ENCODE assay signal across 8 cellular contexts in the genomic region with DNA sequence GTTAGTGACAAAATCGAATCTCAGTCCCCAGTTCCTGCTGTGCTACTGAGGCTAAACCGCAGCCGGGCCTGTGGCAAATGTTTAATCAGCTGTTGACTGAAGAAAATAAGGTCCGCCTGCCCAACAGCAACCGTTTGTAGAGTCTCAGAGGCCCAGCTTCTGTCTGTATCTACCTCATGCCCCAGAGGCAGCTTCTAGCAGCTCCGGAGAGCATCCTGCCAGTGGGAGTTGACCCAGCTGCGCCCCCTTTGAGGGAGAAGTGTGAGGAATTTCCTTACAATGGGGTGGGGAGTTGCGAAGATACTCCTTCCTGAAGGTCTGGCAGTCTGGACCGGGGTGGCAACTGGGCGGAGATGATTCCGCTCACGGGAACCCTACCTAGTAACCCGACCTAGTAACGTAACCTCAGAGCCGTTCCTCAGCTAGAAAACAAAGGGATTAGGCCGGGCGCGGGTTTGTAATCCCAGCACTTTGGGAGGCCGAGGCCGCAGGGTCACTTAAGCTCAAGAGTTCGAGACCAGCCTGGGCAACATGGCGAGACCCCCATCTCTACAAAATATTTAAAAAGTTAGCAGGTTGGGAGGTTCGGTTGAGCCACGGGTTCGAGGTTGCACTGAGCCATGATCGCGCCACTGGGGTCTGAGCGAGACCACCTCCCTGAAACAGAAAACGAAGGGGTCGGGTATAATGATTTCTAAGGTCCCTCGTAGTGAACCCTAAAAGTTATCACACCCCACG. TPM values are rescaled to one million over a fixed set of nuclear protein-coding genes. Genes with fewer than 3 reads are reported as not detected.
DNase-seq lines count a peak whose midpoint lies in the region; ATAC-seq and TF ChIP-seq lines count a peak whose summit lies in the region.

No MANE protein-coding gene starts in this region.

- no peaks in the 10 kb centered on the region for H3K36me3 Mint-ChIP-seq in activated CD4-positive, alpha-beta T cell treated with anti-CD3 and anti-CD28 coated beads, Interleukin-2, amount 10 ng/mL, durations not matched to agents 7 days and 5 days (ENCODE audit: low read depth)

- no peak for TF ChIP-seq EP300 in transverse colon (IDR thresholded peaks at IDR 0.05; ENCODE audit: low read depth)

- H3K4me3 Mint-ChIP-seq in activated CD4-positive, alpha-beta T cell treated with anti-CD3 and anti-CD28 coated beads, Interleukin-2, amount 10 ng/mL, durations not matched to agents 7 days and 5 days, result peak overlapping the region; percentile 77

- ATAC-seq in mucosa of descending colon (peak; percentile 40), GM21526 (IDR thresholded peaks at IDR 0.05; ENCODE audit: low FRiP score, unreplicated experiment) (no peak)

- TF ChIP-seq CTCF in mucosa of descending colon (IDR thresholded peaks at IDR 0.05) (no peak), transverse colon (IDR thresholded peaks at IDR 0.05) (peak in 1 of 5 experiments; percentile 7)

- CTCF ChIA-PET in activated CD4-positive, alpha-beta T cell treated with anti-CD3 and anti-CD28 coated beads, Interleukin-2, amount 10 ng/mL, durations not matched to agents 7 days and 5 days (lab: Charles Lee), result interaction anchor here (0.6 to 1.8 kb wide), 8 partner anchors 9 to 56 kb away, joined by 3 to 12 read pairs (median 4); partner anchors contain the start of gene REPIN1

- no peaks in the 10 kb centered on the region for H3K9me3 Mint-ChIP-seq in activated CD4-positive, alpha-beta T cell treated with anti-CD3 and anti-CD28 coated beads, Interleukin-2, amount 10 ng/mL, durations not matched to agents 7 days and 5 days

- peak overlapping the region; percentile 80 for H3K27ac Mint-ChIP-seq in activated CD4-positive, alpha-beta T cell treated with anti-CD3 and anti-CD28 coated beads, Interleukin-2, amount 10 ng/mL, durations not matched to agents 7 days and 5 days

- TF ChIP-seq POLR2A in transverse colon (IDR thresholded peaks at IDR 0.05), result no peak

- H3K27ac ChIP-seq in epithelial cell of prostate (peak overlapping the region; percentile 40), transverse colon (peak overlapping the region; percentile 93 to 99 (median 97))

- peaks cover 62% of the 10 kb centered on the region for H3K4me1 Mint-ChIP-seq in activated CD4-positive, alpha-beta T cell treated with anti-CD3 and anti-CD28 coated beads, Interleukin-2, amount 10 ng/mL, durations not matched to agents 7 days and 5 days

- no peaks in the 10 kb centered on the region for H3K9me3 ChIP-seq in mucosa of descending colon
- no peaks in the 10 kb centered on the region for H3K9me3 ChIP-seq in transverse colon

- POLR2A ChIA-PET in activated CD4-positive, alpha-beta T cell treated with anti-CD3 and anti-CD28 coated beads, Interleukin-2, amount 10 ng/mL, durations not matched to agents 7 days and 5 days (lab: Charles Lee), result no interaction called here

- H3K27me3 ChIP-seq in transverse colon, result no peaks in the 10 kb centered on the region

- DNase-seq in DMS53 treated with DMSO at 0.1 percent for 48 hours (lab: John Stamatoyannopoulos, UW; ENCODE audit: unreplicated experiment) (peak; percentile 90), HCEC 1CT (peak; percentile 62), NCI-H345 (lab: John Stamatoyannopoulos, UW) (peak; percentile 74), epithelial cell of prostate (ENCODE audit: low read depth, low spot score) (no peak), mucosa of descending colon (peak; percentile 83 to 87 (median 84)), transverse colon (peak; percentile 80)
- peak; percentile 55 for DNase-seq in activated CD4-positive, alpha-beta T cell treated with anti-CD3 and anti-CD28 coated beads, Interleukin-2, amount 10 ng/mL, durations not matched to agents 7 days and 5 days

- in situ Hi-C loops in transverse colon (cut with MboI; ENCODE audit: low pct_ligation_motif_present in 1 of 4, low pct_unique_long_range_greater_than_20kb in 1 of 4, low sequenced_read_pairs in 3 of 4), result no loop called here

- WGBS in transverse colon (ENCODE audit: low coverage in 1 of 2), 2 donors, result 2 to 6% methylated on average over 7 to 30 of the region's 32 CpGs

- no peaks in the 10 kb centered on the region for H3K36me3 ChIP-seq in mucosa of descending colon (ENCODE audit: low read depth)
- no peaks in the 10 kb centered on the region for H3K36me3 ChIP-seq in transverse colon

- H3K4me3 ChIP-seq in mucosa of descending colon (peak overlapping the region; percentile 56), transverse colon (peak overlapping the region; percentile 60 to 81 (median 66))

- H3K27me3 Mint-ChIP-seq in activated CD4-positive, alpha-beta T cell treated with anti-CD3 and anti-CD28 coated beads, Interleukin-2, amount 10 ng/mL, durations not matched to agents 7 days and 5 days, result no peaks in the 10 kb centered on the region

- H3K4me1 ChIP-seq in mucosa of descending colon (ENCODE audit: low read depth), result peaks cover 52% of the 10 kb centered on the region
- H3K4me1 ChIP-seq in transverse colon, result peaks cover 28 to 88% (median 76%) of the 10 kb centered on the region in 4 donors

- intact Hi-C loops in mucosa of descending colon (cut with DNase I, micrococcal nuclease), result no loop called here
- intact Hi-C loops in transverse colon (cut with DNase I; ENCODE audit: low total_unique reads), result no loop called here

RNA-seq across cellular contexts. Expression of gene ZNF775, which starts 0.8 kb away (rescaled TPM):
- 1 to 10 TPM; 4.2 to 4.4 TPM for total RNA-seq in activated CD4-positive, alpha-beta T cell treated with anti-CD3 and anti-CD28 coated beads, Interleukin-2, amount 10 ng/mL, durations not matched to agents 7 days and 5 days
- total RNA-seq in mucosa of descending colon (10 to 100 TPM; 10.9 to 11.8 (median 11.3) TPM), transverse colon (10 to 100 TPM in 3 of 4 donors, 1 to 10 TPM in 1; 8.9 to 75.2 (median 15.2) TPM)

RNA-seq across cellular contexts. Expression of gene REPIN1, which starts 9.7 kb away (rescaled TPM):
- total RNA-seq in activated CD4-positive, alpha-beta T cell treated with anti-CD3 and anti-CD28 coated beads, Interleukin-2, amount 10 ng/mL, durations not matched to agents 7 days and 5 days, result 10 to 100 TPM; 45.1 to 54.6 TPM
- 100 to 1,000 TPM; 151 to 228 (median 202) TPM for total RNA-seq in mucosa of descending colon
- total RNA-seq in transverse colon, result 100 to 1,000 TPM; 182 to 414 (median 247) TPM

RNA-seq across cellular contexts. Expression of gene RARRES2, which starts 36.9 kb away (rescaled TPM):
- not detected for total RNA-seq in activated CD4-positive, alpha-beta T cell treated with anti-CD3 and anti-CD28 coated beads, Interleukin-2, amount 10 ng/mL, durations not matched to agents 7 days and 5 days
- total RNA-seq in mucosa of descending colon, result 100 to 1,000 TPM in 1 of 3 donors, 10 to 100 TPM in 2; 82.6 to 202 (median 98.9) TPM
- 100 to 1,000 TPM in 2 of 4 donors, 10 to 100 TPM in 2; 84.2 to 124 (median 102) TPM for total RNA-seq in transverse colon

RNA-seq across cellular contexts. Expression of gene ACTR3C, which starts 54.9 kb away (rescaled TPM):
- 1 to 10 TPM; 5.0 to 6.1 TPM for total RNA-seq in activated CD4-positive, alpha-beta T cell treated with anti-CD3 and anti-CD28 coated beads, Interleukin-2, amount 10 ng/mL, durations not matched to agents 7 days and 5 days
- total RNA-seq in mucosa of descending colon (10 to 100 TPM; 29.9 to 53.0 (median 30.2) TPM), transverse colon (10 to 100 TPM; 19.9 to 71.1 (median 42.7) TPM)

RNA-seq across cellular contexts. Expression of gene LRRC61, which starts 55.1 kb away (rescaled TPM):
- 10 to 100 TPM; 12.8 to 14.9 TPM for total RNA-seq in activated CD4-positive, alpha-beta T cell treated with anti-CD3 and anti-CD28 coated beads, Interleukin-2, amount 10 ng/mL, durations not matched to agents 7 days and 5 days
- 10 to 100 TPM; 11.8 to 14.5 (median 14.5) TPM for total RNA-seq in mucosa of descending colon
- 10 to 100 TPM in 3 of 4 donors, 1 to 10 TPM in 1; 1.4 to 55.4 (median 17.2) TPM for total RNA-seq in transverse colon

Comparison
In these comparisons a context has a peak if more than half of its experiments do, and no peak if none do; other contexts are left out.
1. RNA of gene RARRES2, which starts 36.9 kb away (total RNA-seq): 84.2 to 124 TPM in transverse colon and 82.6 to 202 TPM in mucosa of descending colon; not detected in activated CD4-positive, alpha-beta T cell treated with anti-CD3 and anti-CD28 coated beads, Interleukin-2, amount 10 ng/mL, durations not matched to agents 7 days and 5 days; every median in the first group is over 10 times any median in the second.